Comparison of ENCODE assay signal across 11 cellular contexts in the genomic region with DNA sequence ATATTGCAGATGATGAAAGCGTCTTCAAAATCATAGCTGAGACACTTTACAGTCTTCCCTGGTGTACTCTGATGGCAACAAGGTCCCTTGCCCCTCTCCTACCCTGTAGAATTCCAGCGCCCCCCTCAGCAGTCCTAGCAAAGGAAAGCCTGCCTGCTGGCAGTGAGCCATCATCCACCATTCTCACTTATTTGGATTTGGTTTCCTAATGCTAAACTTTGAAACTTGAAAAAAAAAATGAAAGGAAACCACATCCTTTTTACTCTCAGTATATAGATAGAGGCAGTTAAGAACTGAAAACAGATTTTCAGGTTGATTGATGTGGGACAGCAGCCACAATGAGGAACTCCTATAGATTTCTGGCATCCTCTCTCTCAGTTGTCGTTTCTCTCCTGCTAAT. TPM values are rescaled to one million over a fixed set of nuclear protein-coding genes. Genes with fewer than 3 reads are reported as not detected.
A peak's percentile ranks its signal among the peaks of the same experiment; 100 is the strongest.
DNase-seq lines count a peak whose midpoint lies in the region; ATAC-seq lines count a peak whose summit lies in the region.
"Had no signal": no experiment of that assay in that cellular context is flagged by ENCODE, and none has a peak within 500 bp of the region (broad histone marks: within the 10 kb centered on the region; RNA-seq: fewer than 3 reads in every experiment).

A gene (plus strand): TSS at position 302 of the 400 bp plus-strand sequence. CDS start 37 bp downstream, at position 339.

- peaks cover 2 to 15% of the 10 kb centered on the region in 2 donors for H3K9me3 Mint-ChIP-seq in activated T-cell treated with anti-CD3 and anti-CD28 coated beads, Interleukin-2, amount 50 U/mL, for 72 hours
- H3K9me3 Mint-ChIP-seq in naive B cell, result peaks cover 0 to 13% (median 4%) of the 10 kb centered on the region in 7 donors

- peaks cover 31% of the 10 kb centered on the region for H3K27me3 Mint-ChIP-seq in activated T-cell treated with anti-CD3 and anti-CD28 coated beads, Interleukin-2, amount 50 U/mL, for 72 hours (ENCODE audit: low read depth)
- peaks cover 0 to 5% (median 3%) of the 10 kb centered on the region in 3 donors for H3K27me3 Mint-ChIP-seq in naive B cell

- no peak within 1 kb of the TSS for H3K27ac ChIP-seq in substantia nigra (ENCODE audit: low read depth, low read length, poor library complexity, severe bottlenecking)
- H3K27ac ChIP-seq: SK-N-MC, vagina had no signal

- peak within 1 kb of the TSS; percentile 83 to 89 for H3K4me3 Mint-ChIP-seq in activated T-cell treated with anti-CD3 and anti-CD28 coated beads, Interleukin-2, amount 50 U/mL, for 72 hours
- peak within 1 kb of the TSS in 6 of 8 donors; percentile 10 to 71 (median 62) for H3K4me3 Mint-ChIP-seq in naive B cell

- ATAC-seq in GM18907 (IDR thresholded peaks at IDR 0.05; ENCODE audit: unreplicated experiment), result peak; percentile 40
- ATAC-seq in activated T-cell treated with anti-CD3 and anti-CD28 coated beads, Interleukin-2, amount 50 U/mL, for 72 hours (replicated peaks in 1 of 2), result peak; percentile 77 to 80
- no peak for ATAC-seq in naive B cell (ENCODE audit: low read depth in 2 of 2)
- no peak for ATAC-seq in HG02588 (IDR thresholded peaks at IDR 0.05; ENCODE audit: unreplicated experiment)
- no peak for ATAC-seq in HG02763 (IDR thresholded peaks at IDR 0.05; ENCODE audit: unreplicated experiment)

- H3K27ac Mint-ChIP-seq in activated T-cell treated with anti-CD3 and anti-CD28 coated beads, Interleukin-2, amount 50 U/mL, for 72 hours, result peak within 1 kb of the TSS; percentile 84
- peak within 1 kb of the TSS in 1 of 6 donors; percentile 3 for H3K27ac Mint-ChIP-seq in naive B cell

- DNase-seq in OCI-M1 (lab: John Stamatoyannopoulos, UW) (peak; percentile 6), naive B cell (no peak), COR-L47 (lab: John Stamatoyannopoulos, UW) (no peak), substantia nigra (lab: John Stamatoyannopoulos, UW) (no peak)
- DNase-seq in activated T-cell treated with anti-CD3 and anti-CD28 coated beads, Interleukin-2, amount 50 U/mL, for 72 hours, result peak; percentile 8 to 31
- DNase-seq: NCI-H510A had no signal

- peaks cover 18 to 25% of the 10 kb centered on the region in 2 donors for H3K36me3 Mint-ChIP-seq in activated T-cell treated with anti-CD3 and anti-CD28 coated beads, Interleukin-2, amount 50 U/mL, for 72 hours (ENCODE audit: insufficient read depth in 2 of 2)
- no peaks in the 10 kb centered on the region for H3K36me3 Mint-ChIP-seq in naive B cell

- peaks cover 46% of the 10 kb centered on the region for H3K4me1 Mint-ChIP-seq in activated T-cell treated with anti-CD3 and anti-CD28 coated beads, Interleukin-2, amount 50 U/mL, for 72 hours (ENCODE audit: low read depth)
- peaks cover 6 to 15% (median 13%) of the 10 kb centered on the region in 3 donors for H3K4me1 Mint-ChIP-seq in naive B cell

RNA-seq across cellular contexts. Expression of the gene that starts here (rescaled TPM):
- 10 to 100 TPM in 1 of 2 donors, 1 to 10 TPM in 1; 4.2 to 25.1 TPM for total RNA-seq in activated T-cell treated with anti-CD3 and anti-CD28 coated beads, Interleukin-2, amount 50 U/mL, for 72 hours
- 1 to 10 TPM in 5 of 6 donors, under 1 TPM in 1; 0.80 to 5.0 (median 2.6) TPM for polyA plus RNA-seq in naive B cell (ENCODE audit: low read depth in 6 of 6)

Comparison
In these comparisons a context has a peak if more than half of its experiments do, and no peak if none do; other contexts are left out.
1. ATAC-seq: peak in GM18907 (single experiment) and activated T-cell treated with anti-CD3 and anti-CD28 coated beads, Interleukin-2, amount 50 U/mL, for 72 hours (2 of 2); none in naive B cell (0 of 2), HG02588 (single experiment) and HG02763 (single experiment).
2. DNase-seq: peak in OCI-M1 (single experiment) and activated T-cell treated with anti-CD3 and anti-CD28 coated beads, Interleukin-2, amount 50 U/mL, for 72 hours (2 of 2); none in naive B cell (single experiment), COR-L47 (single experiment) and substantia nigra (0 of 49).